Comparison of ENCODE assay signal across 24 cellular contexts in the genomic region with DNA sequence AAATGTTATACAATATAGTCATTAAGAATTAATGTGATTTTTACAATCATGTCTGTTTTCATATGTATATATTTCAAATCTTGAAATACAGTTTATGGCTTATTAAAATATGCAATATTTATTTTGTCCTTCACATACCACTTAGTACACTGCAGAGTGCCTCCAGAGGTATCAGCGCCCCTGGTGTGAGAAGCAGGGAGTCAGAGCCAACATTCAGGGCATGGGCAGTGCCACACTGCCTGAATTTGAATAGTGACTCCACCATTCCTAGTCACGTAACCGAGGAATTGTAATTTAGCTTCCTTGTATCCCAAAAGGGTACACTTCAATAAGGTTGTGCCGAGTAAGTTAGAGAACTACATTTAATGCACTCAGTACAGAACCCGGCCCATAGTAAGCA. TPM values are rescaled to one million over a fixed set of nuclear protein-coding genes. Genes with fewer than 3 reads are reported as not detected.
DNase-seq lines count a peak whose midpoint lies in the region; ATAC-seq, FAIRE-seq and TF ChIP-seq lines count a peak whose summit lies in the region.
"Had no signal": no experiment of that assay in that cellular context is flagged by ENCODE, and none has a peak within 500 bp of the region (broad histone marks: within the 10 kb centered on the region; RNA-seq: fewer than 3 reads in every experiment).

No MANE protein-coding gene starts in this region.

- H3K36me3 ChIP-seq in astrocyte (ENCODE audit: insufficient read depth, low read length) (no peaks in the 10 kb centered on the region), heart left ventricle (no peaks in the 10 kb centered on the region), left ventricle myocardium inferior (no peaks in the 10 kb centered on the region), small intestine (ENCODE audit: control insufficient read depth in 2 of 2, insufficient read depth in 2 of 2, low read length in 2 of 2) (no peaks in the 10 kb centered on the region)

- H3K9me3 Mint-ChIP-seq in astrocyte (ENCODE audit: unreplicated experiment) = no peaks in the 10 kb centered on the region
- H3K9me3 Mint-ChIP-seq: CD4-positive, alpha-beta memory T cell had no signal

- 50 to 61% (median 55%) methylated on average over 5 of the region's 5 CpGs for WGBS in heart left ventricle, 4 donors
- WGBS in right cardiac atrium = 68% methylated on average over 5 of the region's 5 CpGs
- 84 to 88% (median 84%) methylated on average over 5 of the region's 5 CpGs for WGBS in small intestine, 3 donors

- intact Hi-C loops in heart left ventricle (cut with DNase I) = no loop called here
- intact Hi-C loops in left ventricle myocardium inferior (cut with micrococcal nuclease) = no loop called here
- intact Hi-C loops in right cardiac atrium (cut with DNase I) = no loop called here

- H3K27ac ChIP-seq in astrocyte (ENCODE audit: low read depth, low read length) = no peak overlapping the region
- H3K27ac ChIP-seq in heart left ventricle = peak overlapping the region in 5 of 12 donors; percentile 16 to 52 (median 27)
- H3K27ac ChIP-seq in left ventricle myocardium inferior (replicated peaks) = peak overlapping the region; percentile 64
- no peak overlapping the region for H3K27ac ChIP-seq in right cardiac atrium (ENCODE audit: low read length)
- H3K27ac ChIP-seq in small intestine (ENCODE audit: low read depth in 1 of 2, low read length in 1 of 2) = no peak overlapping the region
- H3K27ac ChIP-seq: A549, GM23248 had no signal

- no peak overlapping the region for H3K9ac ChIP-seq in astrocyte (ENCODE audit: low read length)
- H3K9ac ChIP-seq: GM23248 had no signal

- peak overlapping the region; percentile 16 for H2AFZ ChIP-seq in astrocyte (ENCODE audit: low read depth, low read length)
- H2AFZ ChIP-seq: GM23248 had no signal

- ATAC-seq in heart left ventricle = peak; percentile 73 to 89 (median 84)
- peak; percentile 65 to 88 for ATAC-seq in right cardiac atrium
- no peak for ATAC-seq in GM18858 (IDR thresholded peaks at IDR 0.05; ENCODE audit: unreplicated experiment)
- ATAC-seq: A549 had no signal

- no peak overlapping the region for H3K4me3 Mint-ChIP-seq in astrocyte (ENCODE audit: unreplicated experiment)
- H3K4me3 Mint-ChIP-seq: CD4-positive, alpha-beta memory T cell had no signal

- no peaks in the 10 kb centered on the region for H3K36me3 Mint-ChIP-seq in astrocyte (ENCODE audit: low read depth, unreplicated experiment)
- H3K36me3 Mint-ChIP-seq: CD4-positive, alpha-beta memory T cell had no signal

- H4K20me1 ChIP-seq in astrocyte (ENCODE audit: insufficient read depth, low read length) = no peaks in the 10 kb centered on the region

- H3K4me1 ChIP-seq in astrocyte (ENCODE audit: insufficient read depth, low read length) = no peaks in the 10 kb centered on the region
- H3K4me1 ChIP-seq in heart left ventricle = peaks cover 0 to 20% (median 2%) of the 10 kb centered on the region in 12 donors
- H3K4me1 ChIP-seq in left ventricle myocardium inferior = peaks cover 31% of the 10 kb centered on the region
- H3K4me1 ChIP-seq in right cardiac atrium (ENCODE audit: control insufficient read depth, insufficient read depth, low read length) = peaks cover 3% of the 10 kb centered on the region
- H3K4me1 ChIP-seq in small intestine (ENCODE audit: control insufficient read depth in 2 of 2, insufficient read depth in 1 of 2, low read depth in 1 of 2, low read length in 1 of 2) = no peaks in the 10 kb centered on the region
- H3K4me1 ChIP-seq: A549 had no signal

- FAIRE-seq in astrocyte (lab: Jason Lieb, UNC) = no peak
- no peak for FAIRE-seq in small intestine (lab: Jason Lieb, UNC)
- FAIRE-seq: A549, GM12891, GM18507, H1 had no signal

- no peak for TF ChIP-seq CTCF in astrocyte (IDR thresholded peaks at IDR 0.05; ENCODE audit: insufficient read depth, low read depth, low read length)
- peak in 6 of 12 donors; percentile 6 to 27 (median 18) for TF ChIP-seq CTCF in heart left ventricle (IDR thresholded peaks at IDR 0.05)
- TF ChIP-seq CTCF in left ventricle myocardium inferior (IDR thresholded peaks at IDR 0.05; ENCODE audit: borderline replicate concordance) = peak; percentile 32

- DNase-seq in astrocyte (ENCODE audit: low read depth) (no peak), heart left ventricle (peak in 3 of 5 donors; percentile 18 to 66 (median 38)), left ventricle myocardium inferior (no peak), right cardiac atrium (peak in 1 of 3 donors; percentile 49), ACHN (no peak), small intestine (no peak)
- DNase-seq: 8988T; C1 segment of cervical spinal cord; Calu3; CD4-positive, alpha-beta memory T cell; COR-L47; DMS53; DMS79 treated with DMSO at 0.1 percent for 48 hours; GF-D8; GM23248; H7; HCEC 1CT had no signal

- in situ Hi-C loops in ACHN (cut with HindIII; ENCODE audit: low pct_ligation_motif_present, low pct_unique_long_range_greater_than_20kb, low sequenced_read_pairs) = no loop called here

- no peaks in the 10 kb centered on the region for H3K27me3 Mint-ChIP-seq in astrocyte (ENCODE audit: low read depth, unreplicated experiment)

- H3K27ac Mint-ChIP-seq in astrocyte (ENCODE audit: unreplicated experiment) = no peak overlapping the region
- H3K27ac Mint-ChIP-seq: CD4-positive, alpha-beta memory T cell had no signal

- H3K4me3 ChIP-seq in astrocyte (ENCODE audit: insufficient read depth, low read depth, low read length) (no peak overlapping the region), heart left ventricle (no peak overlapping the region), left ventricle myocardium inferior (no peak overlapping the region), right cardiac atrium (ENCODE audit: low read length) (no peak overlapping the region), small intestine (ENCODE audit: low read depth in 1 of 2, low read length in 2 of 2) (no peak overlapping the region)
- H3K4me3 ChIP-seq: A549, GM23248 had no signal

- H3K79me2 ChIP-seq in astrocyte (ENCODE audit: insufficient read depth, low read length) = no peaks in the 10 kb centered on the region

- no peak for TF ChIP-seq POLR2A in heart left ventricle (IDR thresholded peaks at IDR 0.05)

- H3K4me2 ChIP-seq in astrocyte (ENCODE audit: low read length) = no peak overlapping the region
- H3K4me2 ChIP-seq: A549 had no signal

- no peaks in the 10 kb centered on the region for H3K9me3 ChIP-seq in astrocyte (ENCODE audit: insufficient read depth, low read depth, low read length)
- H3K9me3 ChIP-seq in heart left ventricle = no peaks in the 10 kb centered on the region
- no peaks in the 10 kb centered on the region for H3K9me3 ChIP-seq in left ventricle myocardium inferior (replicated peaks)
- H3K9me3 ChIP-seq in right cardiac atrium (ENCODE audit: control insufficient read depth, low read length) = no peaks in the 10 kb centered on the region
- no peaks in the 10 kb centered on the region for H3K9me3 ChIP-seq in small intestine (ENCODE audit: control insufficient read depth, low read depth)
- H3K9me3 ChIP-seq: A549 had no signal

- H3K27me3 ChIP-seq in astrocyte (ENCODE audit: insufficient read depth, low read length) = no peaks in the 10 kb centered on the region
- H3K27me3 ChIP-seq in heart left ventricle = no peaks in the 10 kb centered on the region
- no peaks in the 10 kb centered on the region for H3K27me3 ChIP-seq in left ventricle myocardium inferior (ENCODE audit: low read depth)
- H3K27me3 ChIP-seq in right cardiac atrium (ENCODE audit: control insufficient read depth, insufficient read depth) = no peaks in the 10 kb centered on the region
- no peaks in the 10 kb centered on the region for H3K27me3 ChIP-seq in small intestine (ENCODE audit: control insufficient read depth in 2 of 2, insufficient read depth in 2 of 2, low read length in 2 of 2)

- no peaks in the 10 kb centered on the region for H3K4me1 Mint-ChIP-seq in astrocyte (ENCODE audit: low read depth, unreplicated experiment)
- H3K4me1 Mint-ChIP-seq: CD4-positive, alpha-beta memory T cell had no signal

RNA-seq across cellular contexts. Expression of a gene that starts 4.3 kb away (rescaled TPM):
- total RNA-seq in astrocyte (not detected in 2 replicates), heart left ventricle (100 to 1,000 TPM in 1 of 9 donors, 10 to 100 TPM in 1, 1 to 10 TPM in 4, under 1 TPM in 3; 0.60 to 112 (median 1.6) TPM), left ventricle myocardium inferior (1.2 TPM), right cardiac atrium (1 to 10 TPM in 2 of 4 donors, under 1 TPM in 2; 0.68 to 10.0 (median 1.4) TPM)
- polyA plus RNA-seq in heart left ventricle (10 to 100 TPM in 1 of 2 donors, 1 to 10 TPM in 1; 2.3 to 40.0 TPM), right cardiac atrium (2.2 TPM), small intestine (under 1 TPM in 2 of 3 donors, not detected in 1; under 0.01 to 0.27 TPM)
- total RNA-seq: Calu3; CD4-positive, alpha-beta memory T cell; G401; GM23248; H1; H7 had no signal
- polyA plus RNA-seq: A549; BJ; CD4-positive, alpha-beta memory T cell; GM23248; H1 had no signal

Comparison
In these comparisons a context has a peak if more than half of its experiments do, and no peak if none do; other contexts are left out.
1. DNase-seq: peak in heart left ventricle (3 of 5); none in astrocyte (single experiment), left ventricle myocardium inferior (single experiment), ACHN (single experiment) and small intestine (single experiment).